25 cellular contexts compared by ENCODE assay signal in genomic region chr17:6498798-6499540, GRCh38. TPM values are rescaled to one million over a fixed set of nuclear protein-coding genes. Genes with fewer than 3 reads are reported as not detected.
DNase-seq lines count a peak whose midpoint lies in the region; ATAC-seq and TF ChIP-seq lines count a peak whose summit lies in the region.
"Had no signal": no experiment of that assay in that cellular context is flagged by ENCODE, and none has a peak within 500 bp of the region (broad histone marks: within the 10 kb centered on the region; RNA-seq: fewer than 3 reads in every experiment).

No MANE protein-coding gene starts in this region.

- peak; percentile 15 for DNase-seq in NCI-H69 (lab: John Stamatoyannopoulos, UW)
- DNase-seq in coronary artery (ENCODE audit: low spot score): peak; percentile 58
- peak; percentile 26 for DNase-seq in midbrain (lab: John Stamatoyannopoulos, UW)
- DNase-seq in upper lobe of left lung: peak; percentile 12 to 44
- no peak for DNase-seq in omental fat pad (ENCODE audit: low spot score)
- no peak for DNase-seq in dedifferentiated amniotic fluid mesenchymal stem cell (ENCODE audit: extremely low spot score)
- DNase-seq: activated CD4-positive, alpha-beta T cell treated with anti-CD3 and anti-CD28 coated beads for 4 hours; activated naive CD8-positive, alpha-beta T cell treated with anti-CD3 and anti-CD28 coated beads, Interleukin-2, amount 50 U/mL, for 24 hours; Calu3; central memory CD4-positive, alpha-beta T cell; DND-41; left cardiac atrium; NCI-H1092; NCI-H1694 treated with DMSO at 0.1 percent for 48 hours; NCI-H510A; SJCRH30; stimulated activated CD4-positive, alpha-beta T cell treated with anti-CD3 and anti-CD28 coated beads, Interleukin-2, amount 100 ng/mL, for 48 hours; stimulated activated naive CD8-positive, alpha-beta T cell treated with anti-CD3 and anti-CD28 coated beads, Interleukin-15, amount 100 ng/mL, for 72 hours; T1000; thyroid gland had no signal

- TF ChIP-seq POLR2A in upper lobe of left lung (IDR thresholded peaks at IDR 0.05): no peak

- H3K9me3 ChIP-seq in upper lobe of left lung: no peaks in the 10 kb centered on the region
- H3K9me3 ChIP-seq: right atrium auricular region, SJCRH30, thyroid gland had no signal

- peaks cover 0 to 4% (median 2%) of the 10 kb centered on the region in 4 donors for H3K36me3 ChIP-seq in upper lobe of left lung
- H3K36me3 ChIP-seq: right atrium auricular region, thyroid gland had no signal

- TF ChIP-seq EP300 in upper lobe of left lung (IDR thresholded peaks at IDR 0.05): no peak

- H3K27me3 ChIP-seq in upper lobe of left lung: no peaks in the 10 kb centered on the region
- H3K27me3 ChIP-seq: right atrium auricular region, SJCRH30, thyroid gland had no signal

- ATAC-seq in upper lobe of left lung (ENCODE audit: low FRiP score in 2 of 2) (no peak), GM19328 (IDR thresholded peaks at IDR 0.05; ENCODE audit: unreplicated experiment) (no peak), omental fat pad (ENCODE audit: low FRiP score) (no peak)
- ATAC-seq: activated naive CD8-positive, alpha-beta T cell treated with anti-CD3 and anti-CD28 coated beads, Interleukin-2, amount 50 U/mL, for 24 hours; K562; left cardiac atrium; stimulated activated naive CD8-positive, alpha-beta T cell treated with anti-CD3 and anti-CD28 coated beads, Interleukin-15, amount 100 ng/mL, for 72 hours had no signal

- H3K27ac ChIP-seq in coronary artery (no peak overlapping the region), upper lobe of left lung (no peak overlapping the region)
- H3K27ac ChIP-seq: parathyroid adenoma, right atrium auricular region, SJCRH30, thyroid gland, VCaP had no signal

- WGBS in upper lobe of left lung, 2 donors: 82 to 90% methylated on average over 10 to 11 of the region's 11 CpGs

- peaks cover 0 to 18% (median 0%) of the 10 kb centered on the region in 4 donors for H3K4me1 ChIP-seq in upper lobe of left lung
- H3K4me1 ChIP-seq: parathyroid adenoma, thyroid gland had no signal

- TF ChIP-seq CTCF in coronary artery (IDR thresholded peaks at IDR 0.05) (no peak), upper lobe of left lung (IDR thresholded peaks at IDR 0.05) (no peak), omental fat pad (IDR thresholded peaks at IDR 0.05) (no peak)

- no peak overlapping the region for H3K4me3 ChIP-seq in coronary artery
- no peak overlapping the region for H3K4me3 ChIP-seq in upper lobe of left lung
- H3K4me3 ChIP-seq: K562, right atrium auricular region, SJCRH30, thyroid gland had no signal

RNA-seq across cellular contexts. Expression of gene PIMREG, which starts 54.7 kb away (rescaled TPM):
- total RNA-seq in upper lobe of left lung (1 to 10 TPM in 1 of 6 donors, under 1 TPM in 3, not detected in 2; 0.67 to 1.3 (median 0.77) TPM), omental fat pad (1 to 10 TPM in 1 of 4 donors, under 1 TPM in 1, not detected in 2; 0.47 to 1.2 TPM)
- total RNA-seq: thyroid gland had no signal

RNA-seq across cellular contexts. Expression of gene PITPNM3, which starts 57.4 kb away (rescaled TPM):
- total RNA-seq in upper lobe of left lung: 10 to 100 TPM; 10.3 to 16.3 (median 12.5) TPM
- total RNA-seq in omental fat pad: 1 to 10 TPM in 3 of 4 donors, under 1 TPM in 1; 0.82 to 3.5 (median 2.5) TPM

Comparison
In these comparisons a context has a peak if more than half of its experiments do, and no peak if none do; other contexts are left out.
1. DNase-seq: peak in NCI-H69 (single experiment), coronary artery (single experiment), midbrain (single experiment) and upper lobe of left lung (2 of 2); none in omental fat pad (single experiment) and dedifferentiated amniotic fluid mesenchymal stem cell (single experiment).